ENCODE assay signal across 14 cellular contexts in the genomic region with DNA sequence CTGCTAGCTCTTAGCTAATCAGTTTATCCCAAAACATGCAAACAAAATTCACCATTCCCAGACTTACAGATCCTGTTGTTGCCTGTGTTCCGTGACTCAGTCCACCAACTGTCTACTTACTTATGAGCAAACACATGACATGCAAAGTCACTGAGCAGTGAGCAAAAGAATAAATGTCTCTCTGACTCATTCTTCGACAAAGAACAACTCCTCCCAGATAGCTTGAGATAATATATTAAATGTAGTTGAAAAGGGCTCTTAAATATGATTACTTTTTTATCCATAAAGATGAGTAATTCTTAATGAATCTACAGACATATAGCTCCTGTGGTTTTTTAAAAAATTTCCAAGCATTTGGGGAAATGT. TPM values are rescaled to one million over a fixed set of nuclear protein-coding genes. Genes with fewer than 3 reads are reported as not detected.
DNase-seq lines count a peak whose midpoint lies in the region; ATAC-seq and TF ChIP-seq lines count a peak whose summit lies in the region.
"Had no signal": no experiment of that assay in that cellular context is flagged by ENCODE, and none has a peak within 500 bp of the region (broad histone marks: within the 10 kb centered on the region; RNA-seq: fewer than 3 reads in every experiment).

No MANE protein-coding gene starts in this region.

- H3K9me3 ChIP-seq in SK-N-SH: no peaks in the 10 kb centered on the region
- H3K9me3 ChIP-seq: lower lobe of right lung had no signal

- 12% methylated on average over 2 of the region's 2 CpGs for WGBS in SK-N-SH (ENCODE audit: low lambda C conversion rate)

- no peak for TF ChIP-seq RAD21 in SK-N-SH (IDR thresholded peaks at IDR 0.05; ENCODE audit: low read length)

- no peaks in the 10 kb centered on the region for H3K79me2 ChIP-seq in SK-N-SH (ENCODE audit: insufficient read depth)

- peaks cover 15% of the 10 kb centered on the region for H3K27me3 Mint-ChIP-seq in activated naive CD4-positive, alpha-beta T cell treated with anti-CD3 and anti-CD28 coated beads for 36 hours (ENCODE audit: low read depth)
- H3K27me3 Mint-ChIP-seq in activated naive CD4-positive, alpha-beta T cell treated with anti-CD3 and anti-CD28 coated beads, Interleukin-2, amount 10 ng/mL, durations not matched to agents 7 days and 5 days: peaks cover 70% of the 10 kb centered on the region

- H3K4me2 ChIP-seq in SK-N-SH: peak overlapping the region; percentile 61
- H3K4me2 ChIP-seq: BLaER1 treated with 17β-estradiol and CSF1 and Interleukin-3, amounts not matched to agents 10 nM and 100 nM had no signal

- intact Hi-C loops in activated naive CD4-positive, alpha-beta T cell treated with anti-CD3 and anti-CD28 coated beads for 36 hours (cut with micrococcal nuclease): no loop called here
- intact Hi-C loops in sciatic nerve (cut with DNase I): no loop called here

- no peak overlapping the region for H3K4me3 Mint-ChIP-seq in activated naive CD4-positive, alpha-beta T cell treated with anti-CD3 and anti-CD28 coated beads for 36 hours
- no peak overlapping the region for H3K4me3 Mint-ChIP-seq in activated naive CD4-positive, alpha-beta T cell treated with anti-CD3 and anti-CD28 coated beads, Interleukin-2, amount 10 ng/mL, durations not matched to agents 7 days and 5 days

- H3F3A ChIP-seq in SK-N-SH (replicated peaks; ENCODE audit: insufficient read depth): peaks cover 15% of the 10 kb centered on the region

- peaks cover 0 to 8% of the 10 kb centered on the region in 2 experiments; a peak in 2 of 4 replicates for H3K4me1 ChIP-seq in SK-N-SH (ENCODE audit: control insufficient read depth in 1 of 2, insufficient read depth in 2 of 2, low read depth in 1 of 2, low read length in 1 of 2)
- H3K4me1 ChIP-seq: lower lobe of right lung had no signal

- peaks cover 3% of the 10 kb centered on the region for H3K9me3 Mint-ChIP-seq in activated naive CD4-positive, alpha-beta T cell treated with anti-CD3 and anti-CD28 coated beads for 36 hours
- no peaks in the 10 kb centered on the region for H3K9me3 Mint-ChIP-seq in activated naive CD4-positive, alpha-beta T cell treated with anti-CD3 and anti-CD28 coated beads, Interleukin-2, amount 10 ng/mL, durations not matched to agents 7 days and 5 days

- H3K9me2 ChIP-seq in SK-N-SH: no peaks in the 10 kb centered on the region

- peak in 1 of 2 experiments; percentile 57; a peak in 1 of 4 replicates for TF ChIP-seq EP300 in SK-N-SH (IDR thresholded peaks at IDR 0.05; ENCODE audit: borderline replicate concordance in 1 of 2, low read depth in 1 of 2, low read length in 1 of 2)

- H3K9ac ChIP-seq in SK-N-SH: peak overlapping the region; percentile 53; the same call in 1 of the 2 replicates
- H3K9ac ChIP-seq: BLaER1 treated with 17β-estradiol and CSF1 and Interleukin-3, amounts not matched to agents 10 nM and 100 nM had no signal

- ATAC-seq in sciatic nerve: no peak
- ATAC-seq: lower lobe of right lung had no signal

- H3K4me3 ChIP-seq in SK-N-SH (ENCODE audit: low read depth in 2 of 2, low read length in 1 of 2): peak overlapping the region; percentile 6 to 23; a peak in 3 of 4 replicates
- H3K4me3 ChIP-seq: BLaER1 treated with 17β-estradiol and CSF1 and Interleukin-3, amounts not matched to agents 10 nM and 100 nM; lower lobe of right lung; skin epidermis had no signal

- POLR2A ChIA-PET in SK-N-SH (lab: Yijun Ruan, JAX): no interaction called here

- H3K27me3 ChIP-seq in SK-N-SH (ENCODE audit: insufficient read depth): no peaks in the 10 kb centered on the region

- peak overlapping the region; percentile 13 for H3K27ac Mint-ChIP-seq in activated naive CD4-positive, alpha-beta T cell treated with anti-CD3 and anti-CD28 coated beads for 36 hours
- no peak overlapping the region for H3K27ac Mint-ChIP-seq in activated naive CD4-positive, alpha-beta T cell treated with anti-CD3 and anti-CD28 coated beads, Interleukin-2, amount 10 ng/mL, durations not matched to agents 7 days and 5 days

- peak overlapping the region in 1 of 2 experiments; percentile 88; a peak in 3 of 4 replicates for H3K27ac ChIP-seq in SK-N-SH (ENCODE audit: low read depth in 2 of 2, low read length in 1 of 2)
- H3K27ac ChIP-seq: BLaER1 treated with 17β-estradiol and CSF1 and Interleukin-3, amounts not matched to agents 10 nM and 100 nM; lower lobe of right lung had no signal

- H2AFZ ChIP-seq in SK-N-SH (ENCODE audit: low read depth): peak overlapping the region; percentile 75; the same call in 1 of the 2 replicates

- CTCF ChIA-PET in activated naive CD4-positive, alpha-beta T cell treated with anti-CD3 and anti-CD28 coated beads for 36 hours (lab: Charles Lee): interaction anchor here (0.6 to 1.1 kb wide), 2 partner anchors 10 to 15 kb away, joined by 3 to 6 read pairs; partner anchors contain the start of gene CREG2
- CTCF ChIA-PET in activated naive CD4-positive, alpha-beta T cell treated with anti-CD3 and anti-CD28 coated beads, Interleukin-2, amount 10 ng/mL, durations not matched to agents 7 days and 5 days (lab: Charles Lee): interaction anchor here (0.6 kb wide), 1 partner anchor 445 kb away, joined by 3 read pairs; no protein-coding TSS in a partner anchor
- CTCF ChIA-PET in SK-N-SH (lab: Yijun Ruan, JAX): interaction anchor here (0.8 to 5.4 kb wide), 3 partner anchors 9 to 56 kb away, joined by 4 to 34 read pairs (median 6); partner anchors contain the start of gene CREG2

- no peak for TF ChIP-seq CTCF in SK-N-SH (IDR thresholded peaks at IDR 0.05)

- DNase-seq in activated naive CD4-positive, alpha-beta T cell treated with anti-CD3 and anti-CD28 coated beads for 36 hours: no peak
- no peak for DNase-seq in activated naive CD4-positive, alpha-beta T cell treated with anti-CD3 and anti-CD28 coated beads, Interleukin-2, amount 10 ng/mL, durations not matched to agents 7 days and 5 days
- DNase-seq in SK-N-SH: no peak
- DNase-seq in fibroblast of peridontal ligament (ENCODE audit: extremely low read depth): peak; percentile 90
- peak; percentile 48 for DNase-seq in superior temporal gyrus (ENCODE audit: extremely low spot score)
- DNase-seq in sciatic nerve (ENCODE audit: low spot score): no peak
- DNase-seq in globus pallidus (ENCODE audit: low spot score): no peak
- no peak for DNase-seq in NCI-H69 (lab: John Stamatoyannopoulos, UW)
- DNase-seq: effector CD4-positive, alpha-beta T cell; lower lobe of right lung; NCI-H510A treated with DMSO at 0.1 percent for 48 hours; stimulated activated naive CD4-positive, alpha-beta T cell treated with Interleukin-2 at 50 U/mL for 16 hours had no signal

- H3K4me1 Mint-ChIP-seq in activated naive CD4-positive, alpha-beta T cell treated with anti-CD3 and anti-CD28 coated beads for 36 hours (ENCODE audit: low read depth): peaks cover 10% of the 10 kb centered on the region
- H3K4me1 Mint-ChIP-seq in activated naive CD4-positive, alpha-beta T cell treated with anti-CD3 and anti-CD28 coated beads, Interleukin-2, amount 10 ng/mL, durations not matched to agents 7 days and 5 days: no peaks in the 10 kb centered on the region

- no peaks in the 10 kb centered on the region for H3K36me3 Mint-ChIP-seq in activated naive CD4-positive, alpha-beta T cell treated with anti-CD3 and anti-CD28 coated beads for 36 hours (ENCODE audit: low read depth)
- no peaks in the 10 kb centered on the region for H3K36me3 Mint-ChIP-seq in activated naive CD4-positive, alpha-beta T cell treated with anti-CD3 and anti-CD28 coated beads, Interleukin-2, amount 10 ng/mL, durations not matched to agents 7 days and 5 days

- H3K36me3 ChIP-seq in SK-N-SH (replicated peaks in 1 of 2; ENCODE audit: control insufficient read depth in 1 of 2, insufficient read depth in 2 of 2, low read length in 1 of 2): no peaks in the 10 kb centered on the region
- H3K36me3 ChIP-seq: lower lobe of right lung had no signal

- no peaks in the 10 kb centered on the region for H4K20me1 ChIP-seq in SK-N-SH (ENCODE audit: insufficient read depth)

TF ChIP-seq in SK-N-SH, 30 proteins besides CTCF, POLR2A, EP300 and RAD21 (continues in another document):
- TF ChIP-seq FOXJ3 (CRISPR knock-in tag; IDR thresholded peaks at IDR 0.05) (no peak), GABPA (IDR thresholded peaks at IDR 0.05; ENCODE audit: low read depth) (no peak), REST (IDR thresholded peaks at IDR 0.05; ENCODE audit: low read depth, low read length) (no peak), TAF1 (IDR thresholded peaks at IDR 0.05; ENCODE audit: borderline replicate concordance, low read depth, low read length) (no peak; the same call in 1 of the 2 replicates), SMC3 (IDR thresholded peaks at IDR 0.05; ENCODE audit: low read depth, low read length) (no peak), TEAD4 (IDR thresholded peaks at IDR 0.05; ENCODE audit: borderline replicate concordance, insufficient read depth) (peak; percentile 38; the same call in 1 of the 2 replicates)

RNA-seq across cellular contexts. Expression of gene CREG2, which starts 9.0 kb away (rescaled TPM):
- not detected for total RNA-seq in activated naive CD4-positive, alpha-beta T cell treated with anti-CD3 and anti-CD28 coated beads for 36 hours
- polyA plus RNA-seq in SK-N-SH (2012; rRNA removed): 1.1 and 1.4 TPM in 2 replicates
- polyA plus RNA-seq in SK-N-SH (2012; cell fraction: cytosol; rRNA removed): 0.75 and 0.93 TPM in 2 replicates
- 0.44 and 0.83 TPM in 2 replicates for polyA plus RNA-seq in SK-N-SH (2012; cell fraction: nucleus; rRNA removed)
- not detected for total RNA-seq in sciatic nerve
- total RNA-seq: lower lobe of right lung had no signal

Comparison
In these comparisons a context has a peak if more than half of its experiments do, and no peak if none do; other contexts are left out.
1. DNase-seq: peak in fibroblast of peridontal ligament (single experiment) and superior temporal gyrus (single experiment); none in activated naive CD4-positive, alpha-beta T cell treated with anti-CD3 and anti-CD28 coated beads for 36 hours (single experiment), activated naive CD4-positive, alpha-beta T cell treated with anti-CD3 and anti-CD28 coated beads, Interleukin-2, amount 10 ng/mL, durations not matched to agents 7 days and 5 days (single experiment), SK-N-SH (single experiment), sciatic nerve (single experiment), globus pallidus (single experiment) and NCI-H69 (single experiment).